In the genomic region with DNA sequence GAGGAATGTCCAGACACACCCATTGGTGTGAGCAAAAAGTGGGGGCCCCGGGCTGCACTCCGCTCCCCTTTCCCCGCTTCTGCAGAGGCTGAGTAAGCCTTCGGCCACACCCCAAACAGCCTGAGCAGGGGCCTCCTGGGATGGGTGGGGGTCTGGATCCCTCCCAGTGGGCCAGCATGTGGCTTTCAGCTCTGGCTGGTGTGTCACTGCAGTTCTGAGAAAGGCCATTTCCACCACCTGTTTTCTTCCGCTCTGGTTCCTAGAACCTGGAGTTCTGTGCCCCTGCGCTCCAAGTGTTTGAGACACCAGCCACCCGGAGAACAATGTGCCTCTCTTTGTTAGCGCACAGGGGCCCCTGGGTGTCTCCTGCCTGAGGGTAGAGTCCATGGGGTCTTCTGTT, we compare ENCODE assay signal across 17 cellular contexts. TPM values are rescaled to one million over a fixed set of nuclear protein-coding genes. Genes with fewer than 3 reads are reported as not detected.
DNase-seq lines count a peak whose midpoint lies in the region; ATAC-seq and TF ChIP-seq lines count a peak whose summit lies in the region.
"Had no signal": no experiment of that assay in that cellular context is flagged by ENCODE, and none has a peak within 500 bp of the region (broad histone marks: within the 10 kb centered on the region; RNA-seq: fewer than 3 reads in every experiment).

No MANE protein-coding gene starts in this region.

- TF ChIP-seq CTCF in WTC11 (IDR thresholded peaks at IDR 0.05) (no peak), glutamatergic neuron (IDR thresholded peaks at IDR 0.05; ENCODE audit: partially characterized antibody, unreplicated experiment) (no peak), sigmoid colon (IDR thresholded peaks at IDR 0.05) (no peak)

- CTCF ChIA-PET in WTC11 (lab: Charles Lee): no interaction called here

- H3K9me3 ChIP-seq in sigmoid colon: no peaks in the 10 kb centered on the region

- POLR2A ChIA-PET in activated naive CD8-positive, alpha-beta T cell treated with anti-CD3 and anti-CD28 coated beads, Interleukin-2, amount 10 ng/mL, durations not matched to agents 7 days and 5 days (lab: Charles Lee): interaction anchor here (0.9 kb wide), 1 partner anchor 17 kb away, joined by 3 read pairs; no protein-coding TSS in a partner anchor
- POLR2A ChIA-PET in WTC11 (lab: Charles Lee): no interaction called here

- H3K36me3 Mint-ChIP-seq in activated naive CD8-positive, alpha-beta T cell treated with anti-CD3 and anti-CD28 coated beads, Interleukin-2, amount 10 ng/mL, durations not matched to agents 7 days and 5 days: peaks cover 17% of the 10 kb centered on the region
- peaks cover 17% of the 10 kb centered on the region for H3K36me3 Mint-ChIP-seq in activated naive CD8-positive, alpha-beta T cell treated with anti-CD3 and anti-CD28 coated beads for 36 hours
- peaks cover 39% of the 10 kb centered on the region for H3K36me3 Mint-ChIP-seq in WTC11
- H3K36me3 Mint-ChIP-seq in glutamatergic neuron (ENCODE audit: unreplicated experiment): peaks cover 30% of the 10 kb centered on the region

- peak overlapping the region; percentile 24 for H3K27ac Mint-ChIP-seq in activated naive CD8-positive, alpha-beta T cell treated with anti-CD3 and anti-CD28 coated beads, Interleukin-2, amount 10 ng/mL, durations not matched to agents 7 days and 5 days
- H3K27ac Mint-ChIP-seq in activated naive CD8-positive, alpha-beta T cell treated with anti-CD3 and anti-CD28 coated beads for 36 hours: no peak overlapping the region
- H3K27ac Mint-ChIP-seq in WTC11 (no peak overlapping the region), glutamatergic neuron (ENCODE audit: unreplicated experiment) (no peak overlapping the region)
- H3K27ac Mint-ChIP-seq: B cell; CD4-positive, alpha-beta T cell; GM23338 had no signal

- no peak overlapping the region for H3K4me3 ChIP-seq in sigmoid colon
- H3K4me3 ChIP-seq: GM23338 had no signal

- no peaks in the 10 kb centered on the region for H3K4me1 ChIP-seq in sigmoid colon

- TF ChIP-seq POLR2A in sigmoid colon (IDR thresholded peaks at IDR 0.05): no peak

- peaks cover 0 to 63% (median 5%) of the 10 kb centered on the region in 4 donors for H3K36me3 ChIP-seq in sigmoid colon

- no peak overlapping the region for H3K27ac ChIP-seq in sigmoid colon

- H3K27me3 ChIP-seq in sigmoid colon: no peaks in the 10 kb centered on the region

- H3K4me3 Mint-ChIP-seq in activated naive CD8-positive, alpha-beta T cell treated with anti-CD3 and anti-CD28 coated beads, Interleukin-2, amount 10 ng/mL, durations not matched to agents 7 days and 5 days: no peak overlapping the region
- no peak overlapping the region for H3K4me3 Mint-ChIP-seq in activated naive CD8-positive, alpha-beta T cell treated with anti-CD3 and anti-CD28 coated beads for 36 hours
- H3K4me3 Mint-ChIP-seq in WTC11 (no peak overlapping the region), glutamatergic neuron (ENCODE audit: unreplicated experiment) (no peak overlapping the region)
- H3K4me3 Mint-ChIP-seq: B cell; CD4-positive, alpha-beta T cell; GM23338 had no signal

- no peak for DNase-seq in activated naive CD8-positive, alpha-beta T cell treated with anti-CD3 and anti-CD28 coated beads, Interleukin-2, amount 10 ng/mL, durations not matched to agents 7 days and 5 days
- no peak for DNase-seq in activated naive CD8-positive, alpha-beta T cell treated with anti-CD3 and anti-CD28 coated beads for 36 hours
- DNase-seq in WTC11 (ENCODE audit: low spot score) (peak; percentile 6), glutamatergic neuron (peak; percentile 13), sigmoid colon (peak; percentile 27), T-helper 9 cell (no peak), SW 1271 (lab: John Stamatoyannopoulos, UW) (no peak), GM19240 (ENCODE audit: insufficient read length, low spot score) (no peak)
- DNase-seq: 8988T; CD4-positive, alpha-beta T cell; NCI-H1092 treated with DMSO at 0.1 percent for 48 hours; NCI-H2081 treated with DMSO at 0.1 percent for 48 hours; NK-92 treated with Interleukin-12 subunit alpha and Interleukin-12 subunit beta, amount 100 ng/mL, for 24 hours; SHP77 had no signal

- no peak for ATAC-seq in activated naive CD8-positive, alpha-beta T cell treated with anti-CD3 and anti-CD28 coated beads, Interleukin-2, amount 10 ng/mL, durations not matched to agents 7 days and 5 days (ENCODE audit: low read depth)
- no peak for ATAC-seq in WTC11
- ATAC-seq: GM23338, HCT116 had no signal

- no peak for TF ChIP-seq EP300 in sigmoid colon (IDR thresholded peaks at IDR 0.05)

- no peaks in the 10 kb centered on the region for H3K9me3 Mint-ChIP-seq in activated naive CD8-positive, alpha-beta T cell treated with anti-CD3 and anti-CD28 coated beads, Interleukin-2, amount 10 ng/mL, durations not matched to agents 7 days and 5 days
- no peaks in the 10 kb centered on the region for H3K9me3 Mint-ChIP-seq in activated naive CD8-positive, alpha-beta T cell treated with anti-CD3 and anti-CD28 coated beads for 36 hours
- H3K9me3 Mint-ChIP-seq in WTC11: no peaks in the 10 kb centered on the region
- H3K9me3 Mint-ChIP-seq in glutamatergic neuron (ENCODE audit: unreplicated experiment): peaks cover 1% of the 10 kb centered on the region
- H3K9me3 Mint-ChIP-seq: CD4-positive, alpha-beta T cell; GM23338 had no signal

- no peaks in the 10 kb centered on the region for H3K27me3 Mint-ChIP-seq in activated naive CD8-positive, alpha-beta T cell treated with anti-CD3 and anti-CD28 coated beads, Interleukin-2, amount 10 ng/mL, durations not matched to agents 7 days and 5 days
- no peaks in the 10 kb centered on the region for H3K27me3 Mint-ChIP-seq in activated naive CD8-positive, alpha-beta T cell treated with anti-CD3 and anti-CD28 coated beads for 36 hours
- H3K27me3 Mint-ChIP-seq in WTC11 (ENCODE audit: low read depth) (no peaks in the 10 kb centered on the region), glutamatergic neuron (ENCODE audit: unreplicated experiment) (peaks cover 6% of the 10 kb centered on the region)
- H3K27me3 Mint-ChIP-seq: B cell; CD4-positive, alpha-beta T cell had no signal

- peaks cover 9% of the 10 kb centered on the region for H3K4me1 Mint-ChIP-seq in activated naive CD8-positive, alpha-beta T cell treated with anti-CD3 and anti-CD28 coated beads, Interleukin-2, amount 10 ng/mL, durations not matched to agents 7 days and 5 days
- no peaks in the 10 kb centered on the region for H3K4me1 Mint-ChIP-seq in activated naive CD8-positive, alpha-beta T cell treated with anti-CD3 and anti-CD28 coated beads for 36 hours
- peaks cover 17% of the 10 kb centered on the region for H3K4me1 Mint-ChIP-seq in WTC11
- H3K4me1 Mint-ChIP-seq in glutamatergic neuron (ENCODE audit: low read depth, unreplicated experiment): peaks cover 18% of the 10 kb centered on the region

- WGBS in sigmoid colon, 2 donors: 93 to 95% methylated on average over 8 of the region's 8 CpGs

- intact Hi-C loops in sigmoid colon (cut with DNase I): no loop called here

TF ChIP-seq in WTC11, 78 proteins besides CTCF, POLR2A, EP300 and RAD21 (continues in another document):
- TF ChIP-seq SMAD4 (CRISPR knock-in tag; IDR thresholded peaks at IDR 0.05) (no peak), TEAD4 (CRISPR knock-in tag; IDR thresholded peaks at IDR 0.05) (no peak), ETV6 (CRISPR knock-in tag; IDR thresholded peaks at IDR 0.05) (no peak), FOXJ3 (CRISPR knock-in tag; IDR thresholded peaks at IDR 0.05; ENCODE audit: borderline replicate concordance) (no peak), ESRRA (CRISPR knock-in tag; IDR thresholded peaks at IDR 0.05; ENCODE audit: borderline replicate concordance) (no peak)
- TF ChIP-seq, protein P1, sequence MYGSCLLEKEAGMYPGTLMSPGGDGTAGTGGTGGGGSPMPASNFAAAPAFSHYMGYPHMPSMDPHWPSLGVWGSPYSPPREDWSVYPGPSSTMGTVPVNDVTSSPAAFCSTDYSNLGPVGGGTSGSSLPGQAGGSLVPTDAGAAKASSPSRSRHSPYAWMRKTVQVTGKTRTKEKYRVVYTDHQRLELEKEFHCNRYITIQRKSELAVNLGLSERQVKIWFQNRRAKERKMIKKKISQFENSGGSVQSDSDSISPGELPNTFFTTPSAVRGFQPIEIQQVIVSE (CRISPR knock-in tag; IDR thresholded peaks at IDR 0.05; ENCODE audit: borderline replicate concordance): no peak
- TF ChIP-seq, protein P2, sequence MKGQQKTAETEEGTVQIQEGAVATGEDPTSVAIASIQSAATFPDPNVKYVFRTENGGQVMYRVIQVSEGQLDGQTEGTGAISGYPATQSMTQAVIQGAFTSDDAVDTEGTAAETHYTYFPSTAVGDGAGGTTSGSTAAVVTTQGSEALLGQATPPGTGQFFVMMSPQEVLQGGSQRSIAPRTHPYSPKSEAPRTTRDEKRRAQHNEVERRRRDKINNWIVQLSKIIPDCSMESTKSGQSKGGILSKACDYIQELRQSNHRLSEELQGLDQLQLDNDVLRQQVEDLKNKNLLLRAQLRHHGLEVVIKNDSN (CRISPR knock-in tag; IDR thresholded peaks at IDR 0.05): no peak
- TF ChIP-seq, protein P3, sequence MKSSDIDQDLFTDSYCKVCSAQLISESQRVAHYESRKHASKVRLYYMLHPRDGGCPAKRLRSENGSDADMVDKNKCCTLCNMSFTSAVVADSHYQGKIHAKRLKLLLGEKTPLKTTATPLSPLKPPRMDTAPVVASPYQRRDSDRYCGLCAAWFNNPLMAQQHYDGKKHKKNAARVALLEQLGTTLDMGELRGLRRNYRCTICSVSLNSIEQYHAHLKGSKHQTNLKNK (CRISPR knock-in tag; IDR thresholded peaks at IDR 0.05): no peak
- TF ChIP-seq, protein P4, sequence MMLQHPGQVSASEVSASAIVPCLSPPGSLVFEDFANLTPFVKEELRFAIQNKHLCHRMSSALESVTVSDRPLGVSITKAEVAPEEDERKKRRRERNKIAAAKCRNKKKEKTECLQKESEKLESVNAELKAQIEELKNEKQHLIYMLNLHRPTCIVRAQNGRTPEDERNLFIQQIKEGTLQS (CRISPR knock-in tag; conservative IDR thresholded peaks at IDR 0.05): no peak

RNA-seq across cellular contexts. Expression of a gene that starts 30.9 kb away (rescaled TPM):
- total RNA-seq in activated naive CD8-positive, alpha-beta T cell treated with anti-CD3 and anti-CD28 coated beads, Interleukin-2, amount 10 ng/mL, durations not matched to agents 7 days and 5 days: 10 to 100 TPM; 24.7 to 25.4 TPM
- total RNA-seq in activated naive CD8-positive, alpha-beta T cell treated with anti-CD3 and anti-CD28 coated beads for 36 hours: 10 to 100 TPM; 15.7 to 17.5 TPM
- total RNA-seq in WTC11 (2021): 22.7 to 26.3 TPM (median 25.8 TPM) in 3 replicates
- total RNA-seq in glutamatergic neuron (ENCODE audit: unreplicated experiment): 65.7 TPM
- total RNA-seq in sigmoid colon: 1 to 10 TPM; 2.3 to 7.8 (median 5.0) TPM
- polyA plus RNA-seq in sigmoid colon: 10 to 100 TPM; 21.0 to 98.5 (median 31.2) TPM

RNA-seq across cellular contexts. Expression of a gene that starts 48.5 kb away (rescaled TPM):
- total RNA-seq in activated naive CD8-positive, alpha-beta T cell treated with anti-CD3 and anti-CD28 coated beads, Interleukin-2, amount 10 ng/mL, durations not matched to agents 7 days and 5 days: not detected
- total RNA-seq in activated naive CD8-positive, alpha-beta T cell treated with anti-CD3 and anti-CD28 coated beads for 36 hours: under 1 TPM in 1 of 2 experiments, not detected in 1; 0.32 TPM
- total RNA-seq in WTC11 (2021) (0.11 to 0.30 TPM (median 0.16 TPM) in 3 replicates), glutamatergic neuron (ENCODE audit: unreplicated experiment) (0.42 TPM), sigmoid colon (1 to 10 TPM in 2 of 4 donors, not detected in 2; 1.2 TPM)
- polyA plus RNA-seq in sigmoid colon: 10 to 100 TPM in 1 of 3 donors, 1 to 10 TPM in 2; 3.0 to 13.4 (median 8.8) TPM
- total RNA-seq: GM23338 had no signal

Comparison
In these comparisons a context has a peak if more than half of its experiments do, and no peak if none do; other contexts are left out.
1. DNase-seq: peak in WTC11 (single experiment), glutamatergic neuron (single experiment) and sigmoid colon (single experiment); none in activated naive CD8-positive, alpha-beta T cell treated with anti-CD3 and anti-CD28 coated beads, Interleukin-2, amount 10 ng/mL, durations not matched to agents 7 days and 5 days (single experiment), activated naive CD8-positive, alpha-beta T cell treated with anti-CD3 and anti-CD28 coated beads for 36 hours (single experiment), T-helper 9 cell (single experiment), SW 1271 (0 of 2) and GM19240 (single experiment).